In genomic region chr2:15818186-15818795, GRCh38 we compare ENCODE assay signal across 23 cellular contexts.
"Had no signal": no experiment of that assay in that cellular context is flagged by ENCODE, and none has a peak within 500 bp of the region (broad histone marks: within the 10 kb centered on the region; RNA-seq: fewer than 3 reads in every experiment).

No MANE protein-coding gene starts in this region.

- H3K4me3 ChIP-seq: dorsolateral prefrontal cortex, hepatocyte, lung, mucosa of descending colon, ovary, right lobe of liver, suprapubic skin, transverse colon had no signal

- DNase-seq: activated CD4-positive, alpha-beta T cell treated with anti-CD3 and anti-CD28 coated beads, Interleukin-2, amount 50 U/mL, for 1 hour; activated CD4-positive, CD25-positive, alpha-beta regulatory T cell treated with anti-CD3 and anti-CD28 coated beads, Interleukin-2, amount 50 U/mL, for 72 hours; activated CD8-positive, alpha-beta memory T cell treated with anti-CD3 and anti-CD28 coated beads, Interleukin-2, amount 50 U/mL, for 4 hours; activated naive CD4-positive, alpha-beta T cell treated with anti-CD3 and anti-CD28 coated beads, Interleukin-2, amount 10 ng/mL, durations not matched to agents 7 days and 5 days; activated T-cell treated with anti-CD3 and anti-CD28 coated beads, Interleukin-2, amount 50 U/mL, for 4 hours; aorta; brain microvascular endothelial cell; central memory CD4-positive, alpha-beta T cell; dorsolateral prefrontal cortex; left colon; mucosa of descending colon; naive B cell; ovary; right lobe of liver; small intestine; stimulated activated CD4-positive, alpha-beta T cell treated with anti-CD3 and anti-CD28 coated beads, Interleukin-15, amount 100 ng/mL, for 24 hours; stimulated activated CD4-positive, alpha-beta T cell treated with anti-CD3 and anti-CD28 coated beads, Interleukin-2, amount 100 ng/mL, for 48 hours; stimulated activated naive CD8-positive, alpha-beta T cell treated with anti-CD3 and anti-CD28 coated beads, Interleukin-15, amount 100 ng/mL, for 72 hours; T-helper 9 cell; transverse colon had no signal

- ATAC-seq: activated T-cell treated with anti-CD3 and anti-CD28 coated beads, Interleukin-2, amount 50 U/mL, for 4 hours; left colon; mucosa of descending colon; right lobe of liver; stimulated activated naive CD8-positive, alpha-beta T cell treated with anti-CD3 and anti-CD28 coated beads, Interleukin-15, amount 100 ng/mL, for 72 hours had no signal
